ENCODE assay signal across 13 cellular contexts in genomic region chrX:1327651-1328304, GRCh38. TPM values are rescaled to one million over a fixed set of nuclear protein-coding genes. Genes with fewer than 3 reads are reported as not detected.
DNase-seq lines count a peak whose midpoint lies in the region; ATAC-seq and TF ChIP-seq lines count a peak whose summit lies in the region.
"Had no signal": no experiment of that assay in that cellular context is flagged by ENCODE, and none has a peak within 500 bp of the region (broad histone marks: within the 10 kb centered on the region; RNA-seq: fewer than 3 reads in every experiment).

No MANE protein-coding gene starts in this region.

- no peaks in the 10 kb centered on the region for H3K9me3 Mint-ChIP-seq in effector memory CD8-positive, alpha-beta T cell
- H3K9me3 Mint-ChIP-seq in activated T-cell treated with anti-CD3 and anti-CD28 coated beads, Interleukin-2, amount 50 U/mL, for 4 hours = no peaks in the 10 kb centered on the region
- no peaks in the 10 kb centered on the region for H3K9me3 Mint-ChIP-seq in osteocyte (ENCODE audit: unreplicated experiment)
- H3K9me3 Mint-ChIP-seq: activated naive CD4-positive, alpha-beta T cell treated with anti-CD3 and anti-CD28 coated beads, Interleukin-2, amount 50 U/mL, for 24 hours had no signal

- H3K27ac Mint-ChIP-seq in effector memory CD8-positive, alpha-beta T cell = no peak overlapping the region
- no peak overlapping the region for H3K27ac Mint-ChIP-seq in osteocyte (ENCODE audit: unreplicated experiment)
- H3K27ac Mint-ChIP-seq: activated naive CD4-positive, alpha-beta T cell treated with anti-CD3 and anti-CD28 coated beads, Interleukin-2, amount 50 U/mL, for 24 hours had no signal

- DNase-seq in effector memory CD8-positive, alpha-beta T cell = no peak
- DNase-seq in activated T-cell treated with anti-CD3 and anti-CD28 coated beads, Interleukin-2, amount 50 U/mL, for 4 hours = no peak
- DNase-seq in osteocyte (ENCODE audit: extremely low spot score, unreplicated experiment) = no peak
- no peak for DNase-seq in midbrain (lab: John Stamatoyannopoulos, UW)
- DNase-seq in NCI-H69 (lab: John Stamatoyannopoulos, UW) = no peak
- DNase-seq: foreskin keratinocyte, right lobe of liver had no signal

- H3F3A ChIP-seq in DOHH2 (ENCODE audit: control insufficient read depth, insufficient read depth) = peaks cover 6% of the 10 kb centered on the region

- H3K36me3 Mint-ChIP-seq in effector memory CD8-positive, alpha-beta T cell (ENCODE audit: insufficient read depth) = no peaks in the 10 kb centered on the region
- no peaks in the 10 kb centered on the region for H3K36me3 Mint-ChIP-seq in activated T-cell treated with anti-CD3 and anti-CD28 coated beads, Interleukin-2, amount 50 U/mL, for 4 hours (ENCODE audit: insufficient read depth)
- H3K36me3 Mint-ChIP-seq in osteocyte (ENCODE audit: unreplicated experiment) = no peaks in the 10 kb centered on the region
- H3K36me3 Mint-ChIP-seq: activated naive CD4-positive, alpha-beta T cell treated with anti-CD3 and anti-CD28 coated beads, Interleukin-2, amount 50 U/mL, for 24 hours had no signal

- no peaks in the 10 kb centered on the region for H3K27me3 ChIP-seq in DOHH2 (ENCODE audit: control insufficient read depth, low read length)
- H3K27me3 ChIP-seq: foreskin keratinocyte, right lobe of liver had no signal

- H3K79me2 ChIP-seq in DOHH2 (ENCODE audit: control insufficient read depth, low read length) = no peaks in the 10 kb centered on the region

- peaks cover 28 to 35% of the 10 kb centered on the region in 2 donors for H3K27me3 Mint-ChIP-seq in effector memory CD8-positive, alpha-beta T cell
- H3K27me3 Mint-ChIP-seq in activated T-cell treated with anti-CD3 and anti-CD28 coated beads, Interleukin-2, amount 50 U/mL, for 4 hours (ENCODE audit: low read depth) = peaks cover 3% of the 10 kb centered on the region
- peaks cover 6% of the 10 kb centered on the region for H3K27me3 Mint-ChIP-seq in osteocyte (ENCODE audit: unreplicated experiment)

- no peaks in the 10 kb centered on the region for H3K9me3 ChIP-seq in DOHH2 (ENCODE audit: control insufficient read depth, insufficient read depth, low read length)
- H3K9me3 ChIP-seq: right lobe of liver had no signal

- peak; percentile 50 for ATAC-seq in HG02798 (IDR thresholded peaks at IDR 0.05; ENCODE audit: poor library complexity, unreplicated experiment)
- ATAC-seq in effector memory CD8-positive, alpha-beta T cell (replicated peaks) = peak; percentile 26
- no peak for ATAC-seq in activated T-cell treated with anti-CD3 and anti-CD28 coated beads, Interleukin-2, amount 50 U/mL, for 4 hours
- ATAC-seq: foreskin keratinocyte, left lobe of liver, right lobe of liver had no signal

- peaks cover 0 to 3% of the 10 kb centered on the region in 2 donors for H3K4me1 Mint-ChIP-seq in effector memory CD8-positive, alpha-beta T cell (ENCODE audit: low read depth in 2 of 2)
- H3K4me1 Mint-ChIP-seq in activated T-cell treated with anti-CD3 and anti-CD28 coated beads, Interleukin-2, amount 50 U/mL, for 4 hours (ENCODE audit: low read depth) = peaks cover 4% of the 10 kb centered on the region
- no peaks in the 10 kb centered on the region for H3K4me1 Mint-ChIP-seq in osteocyte (ENCODE audit: unreplicated experiment)

- peaks cover 51% of the 10 kb centered on the region for H3K4me1 ChIP-seq in DOHH2 (ENCODE audit: control insufficient read depth, low read length)
- H3K4me1 ChIP-seq: foreskin keratinocyte, right lobe of liver had no signal

- peak overlapping the region; percentile 24; the same call in 1 of the 2 replicates for H3K4me3 ChIP-seq in DOHH2 (ENCODE audit: low read length)
- H3K4me3 ChIP-seq: right lobe of liver had no signal

- peak; percentile 36 for TF ChIP-seq POLR2A in GM19099 (IDR thresholded peaks at IDR 0.05; ENCODE audit: extremely low read depth, insufficient read length, low read depth)

- peak overlapping the region; percentile 78 for H3K27ac ChIP-seq in DOHH2 (ENCODE audit: low read depth, low read length)
- H3K27ac ChIP-seq: foreskin keratinocyte, right lobe of liver, RWPE1 had no signal

- H3K36me3 ChIP-seq in DOHH2 (ENCODE audit: control insufficient read depth, low read length) = no peaks in the 10 kb centered on the region
- H3K36me3 ChIP-seq: right lobe of liver had no signal

- peak overlapping the region; percentile 60 for H3K4me2 ChIP-seq in DOHH2 (ENCODE audit: low read length)

- H3K4me3 Mint-ChIP-seq in effector memory CD8-positive, alpha-beta T cell = no peak overlapping the region
- no peak overlapping the region for H3K4me3 Mint-ChIP-seq in activated T-cell treated with anti-CD3 and anti-CD28 coated beads, Interleukin-2, amount 50 U/mL, for 4 hours
- no peak overlapping the region for H3K4me3 Mint-ChIP-seq in osteocyte (ENCODE audit: unreplicated experiment)
- H3K4me3 Mint-ChIP-seq: activated naive CD4-positive, alpha-beta T cell treated with anti-CD3 and anti-CD28 coated beads, Interleukin-2, amount 50 U/mL, for 24 hours had no signal

- H4K20me1 ChIP-seq in DOHH2 (ENCODE audit: control insufficient read depth, insufficient read depth, low read depth, low read length) = no peaks in the 10 kb centered on the region

- no peaks in the 10 kb centered on the region for H3K9me2 ChIP-seq in DOHH2 (replicated peaks; ENCODE audit: control insufficient read depth, low read length)

- no peak for TF ChIP-seq CTCF in DOHH2 (IDR thresholded peaks at IDR 0.05; ENCODE audit: low read depth, low read length, poor library complexity, severe bottlenecking)
- TF ChIP-seq CTCF in osteocyte (IDR thresholded peaks at IDR 0.05) = no peak

RNA-seq across cellular contexts. Expression of gene IL3RA, which starts 8.8 kb away (rescaled TPM):
- under 1 TPM; 0.34 to 0.76 (median 0.76) TPM for total RNA-seq in activated T-cell treated with anti-CD3 and anti-CD28 coated beads, Interleukin-2, amount 50 U/mL, for 4 hours
- total RNA-seq in osteocyte = 0.24 TPM in 1 of 2 replicates, not detected in the other
- total RNA-seq: foreskin keratinocyte had no signal

RNA-seq across cellular contexts. Expression of gene CSF2RA, which starts 59.2 kb away (rescaled TPM):
- total RNA-seq in activated T-cell treated with anti-CD3 and anti-CD28 coated beads, Interleukin-2, amount 50 U/mL, for 4 hours = under 1 TPM; 0.20 to 0.98 (median 0.69) TPM
- not detected in 2 replicates for total RNA-seq in osteocyte
- total RNA-seq: foreskin keratinocyte had no signal

Comparison
In these comparisons a context has a peak if more than half of its experiments do, and no peak if none do; other contexts are left out.
1. ATAC-seq: peak in HG02798 (single experiment) and effector memory CD8-positive, alpha-beta T cell (single experiment); none in activated T-cell treated with anti-CD3 and anti-CD28 coated beads, Interleukin-2, amount 50 U/mL, for 4 hours (0 of 2).